Comparison of ENCODE assay signal across 10 cellular contexts in genomic region chr17:54172654-54173316, GRCh38.
DNase-seq lines count a peak whose midpoint lies in the region; ATAC-seq, FAIRE-seq and TF ChIP-seq lines count a peak whose summit lies in the region.
"Had no signal": no experiment of that assay in that cellular context is flagged by ENCODE, and none has a peak within 500 bp of the region (broad histone marks: within the 10 kb centered on the region; RNA-seq: fewer than 3 reads in every experiment).

No MANE protein-coding gene starts in this region.

- intact Hi-C loops in kidney (cut with DNase I), result no loop called here

- H3K27ac ChIP-seq in kidney (ENCODE audit: low read depth in 2 of 2, low read length in 2 of 2), result no peak overlapping the region

- H3K4me1 ChIP-seq in adipocyte (ENCODE audit: control insufficient read depth, insufficient read depth, low read length), result no peaks in the 10 kb centered on the region
- no peaks in the 10 kb centered on the region for H3K4me1 ChIP-seq in kidney (ENCODE audit: control insufficient read depth in 1 of 2, insufficient read depth in 1 of 2, low read depth in 1 of 2, low read length in 2 of 2)

- no peak overlapping the region for H3K4me3 Mint-ChIP-seq in HFFc6
- H3K4me3 Mint-ChIP-seq: mesothelial cell of epicardium had no signal

- H3K27me3 Mint-ChIP-seq in HFFc6 (ENCODE audit: insufficient read depth), result no peaks in the 10 kb centered on the region

- no peaks in the 10 kb centered on the region for H3K9me3 ChIP-seq in adipocyte (ENCODE audit: control insufficient read depth, low read length)
- no peaks in the 10 kb centered on the region for H3K9me3 ChIP-seq in kidney (ENCODE audit: control insufficient read depth in 1 of 2, low read length in 2 of 2)

- peaks cover 4% of the 10 kb centered on the region for H3K9me3 Mint-ChIP-seq in HFFc6

- DNase-seq in A172 (ENCODE audit: low spot score) (peak; percentile 3), HFFc6 (no peak), adipocyte (ENCODE audit: low read depth) (peak; percentile 27), kidney (no peak), NCI-H2171 treated with DMSO at 0.1 percent for 48 hours (lab: John Stamatoyannopoulos, UW) (no peak)
- DNase-seq in stimulated activated CD4-positive, alpha-beta T cell treated with anti-CD3 and anti-CD28 coated beads, Interleukin-4, amount 100 ng/mL, for 1 hour, result no peak

- H3K36me3 Mint-ChIP-seq in HFFc6 (ENCODE audit: low read depth), result no peaks in the 10 kb centered on the region
- H3K36me3 Mint-ChIP-seq: mesothelial cell of epicardium had no signal

- peak; percentile 3 for FAIRE-seq in kidney (lab: Jason Lieb, UNC)
- FAIRE-seq: G401.6 had no signal

- H3K4me1 Mint-ChIP-seq in HFFc6 (ENCODE audit: low read depth), result no peaks in the 10 kb centered on the region

- H3K27ac Mint-ChIP-seq in HFFc6, result no peak overlapping the region
- H3K27ac Mint-ChIP-seq: mesothelial cell of epicardium had no signal

- H3K27me3 ChIP-seq in adipocyte (replicated peaks; ENCODE audit: control insufficient read depth, insufficient read depth, low read length), result no peaks in the 10 kb centered on the region

- H3K4me3 ChIP-seq in adipocyte (ENCODE audit: low read length) (no peak overlapping the region), kidney (ENCODE audit: low read length in 2 of 2) (peak overlapping the region in 1 of 2 donors; percentile 25)

- no peak overlapping the region for H3K9ac ChIP-seq in adipocyte (ENCODE audit: low read length)
- no peak overlapping the region for H3K9ac ChIP-seq in kidney (ENCODE audit: low read length in 2 of 2)

- peak; percentile 65; the same call in 1 of the 2 replicates for TF ChIP-seq CTCF in HFFc6 (IDR thresholded peaks at IDR 0.05)
- peak; percentile 71 for TF ChIP-seq CTCF in kidney (IDR thresholded peaks at IDR 0.05; ENCODE audit: borderline replicate concordance, extremely low read depth, insufficient read depth)

- H3K36me3 ChIP-seq in adipocyte (ENCODE audit: control insufficient read depth, insufficient read depth, low read length, severe bottlenecking), result no peaks in the 10 kb centered on the region
- no peaks in the 10 kb centered on the region for H3K36me3 ChIP-seq in kidney (ENCODE audit: control insufficient read depth in 1 of 2, insufficient read depth in 2 of 2, low read length in 2 of 2)

- ATAC-seq in HG02870 (IDR thresholded peaks at IDR 0.05; ENCODE audit: unreplicated experiment) (no peak), HG03439 (IDR thresholded peaks at IDR 0.05; ENCODE audit: unreplicated experiment) (no peak)

Comparison
In these comparisons a context has a peak if more than half of its experiments do, and no peak if none do; other contexts are left out.
1. DNase-seq: peak in A172 (single experiment) and adipocyte (single experiment); none in HFFc6 (single experiment), kidney (single experiment), stimulated activated CD4-positive, alpha-beta T cell treated with anti-CD3 and anti-CD28 coated beads, Interleukin-4, amount 100 ng/mL, for 1 hour (single experiment) and NCI-H2171 treated with DMSO at 0.1 percent for 48 hours (single experiment).